ENCODE assay signal across 8 cellular contexts in the genomic region with DNA sequence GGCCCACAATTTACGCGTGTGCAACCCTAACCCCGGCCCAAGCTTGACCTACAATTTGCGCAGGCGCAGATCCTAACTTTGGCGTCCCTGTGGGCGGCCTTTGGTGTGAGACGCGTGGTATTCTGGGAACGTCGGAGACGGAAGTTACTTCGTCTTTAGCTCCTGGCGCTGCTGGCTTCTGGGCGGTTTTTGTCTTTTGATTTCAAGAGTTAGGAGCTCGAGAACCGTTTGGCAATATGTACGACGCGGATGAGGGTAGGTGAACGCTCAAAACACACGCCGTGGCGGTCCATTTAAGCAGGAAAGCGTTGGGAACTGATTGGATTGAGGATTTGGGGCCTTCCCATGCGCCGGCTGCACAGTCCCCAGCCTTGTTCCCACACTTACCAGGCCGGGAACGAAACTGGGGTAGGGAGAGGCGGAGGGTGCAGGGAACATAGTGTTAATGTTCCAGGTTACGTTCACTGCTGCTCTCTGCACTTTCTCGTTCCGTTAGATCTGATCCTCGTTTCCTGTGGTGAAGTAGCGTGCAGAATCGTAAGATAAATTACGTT. TPM values are rescaled to one million over a fixed set of nuclear protein-coding genes. Genes with fewer than 3 reads are reported as not detected.
DNase-seq lines count a peak whose midpoint lies in the region; ATAC-seq, FAIRE-seq and TF ChIP-seq lines count a peak whose summit lies in the region.

A gene (plus strand): TSS at position 147 of the 554 bp plus-strand sequence. CDS start 90 bp downstream, at position 237.

- H3K27me3 ChIP-seq in prostate gland (replicated peaks; ENCODE audit: insufficient read depth) = no peaks in the 10 kb centered on the region

- H3K27ac ChIP-seq in prostate gland (peak within 1 kb of the TSS; percentile 88 to 90), urinary bladder (ENCODE audit: low read depth) (peak within 1 kb of the TSS; percentile 82)

- H3K4me1 ChIP-seq in prostate gland (replicated peaks) = peaks cover 5% of the 10 kb centered on the region
- H3K4me1 ChIP-seq in urinary bladder (ENCODE audit: insufficient read depth) = no peaks in the 10 kb centered on the region

- peak; percentile 57 for DNase-seq in GM12892 (ENCODE audit: insufficient read length)
- peak; percentile 66 for DNase-seq in NCI-H1436 treated with DMSO at 0.1 percent for 48 hours (lab: John Stamatoyannopoulos, UW)
- peak; percentile 93 for DNase-seq in amniotic epithelial cell (ENCODE audit: low read depth)
- peak; percentile 97 for DNase-seq in left cardiac atrium
- DNase-seq in prostate gland (ENCODE audit: low spot score) = peak; percentile 89

- TF ChIP-seq POLR2A in GM12892 (IDR thresholded peaks at IDR 0.05; ENCODE audit: low read depth, low read length) = peak; percentile 92
- peak; percentile 57 for TF ChIP-seq POLR2A in prostate gland (IDR thresholded peaks at IDR 0.05)

- peak; percentile 57 for ATAC-seq in HG02840 (IDR thresholded peaks at IDR 0.05; ENCODE audit: low FRiP score, unreplicated experiment)
- ATAC-seq in left cardiac atrium = peak; percentile 87 to 89

- no peaks in the 10 kb centered on the region for H3K36me3 ChIP-seq in prostate gland
- no peaks in the 10 kb centered on the region for H3K36me3 ChIP-seq in urinary bladder (ENCODE audit: insufficient read depth)

- intact Hi-C loops in T-helper 1 cell treated with Interleukin-12 subunit alpha and Interleukin-12 subunit beta and Interleukin-4 antibody, amounts not matched to agents 30 ng/mL and 1 ng/mL, for 36 hours (cut with micrococcal nuclease) = loop anchor here (1.0 to 5.0 kb wide), 5 partner anchors 157 to 1632 kb away; a partner anchor contains a TSS
- intact Hi-C loops in left cardiac atrium (cut with DNase I) (no loop called here), prostate gland (cut with DNase I) (loop anchor here (5.0 kb wide), 1 partner anchor 72 kb away; a partner anchor contains a TSS)

- H3K9me3 ChIP-seq in prostate gland = no peaks in the 10 kb centered on the region

- under 1% methylated on average over 37 of the region's 37 CpGs for WGBS in prostate gland
- under 1% methylated on average over 37 of the region's 37 CpGs for WGBS in urinary bladder

- H3K4me3 ChIP-seq in prostate gland = peak within 1 kb of the TSS; percentile 78 to 79
- H3K4me3 ChIP-seq in urinary bladder (ENCODE audit: low read depth, low read length) = peak within 1 kb of the TSS; percentile 81

- TF ChIP-seq CTCF in prostate gland (IDR thresholded peaks at IDR 0.05) = peak in 1 of 4 experiments; percentile 18

- FAIRE-seq in GM12892 (lab: Jason Lieb, UNC) = peak; percentile 81

RNA-seq across cellular contexts. Expression of the gene that starts here (rescaled TPM):
- 64.4 TPM for polyA plus RNA-seq in GM12892 (2012; ENCODE audit: missing spikeins)
- total RNA-seq in T-helper 1 cell treated with Interleukin-12 subunit alpha and Interleukin-12 subunit beta and Interleukin-4 antibody, amounts not matched to agents 30 ng/mL and 1 ng/mL, for 36 hours = 113 and 118 TPM in 2 replicates
- 10 to 100 TPM; 67.0 to 78.4 TPM for total RNA-seq in left cardiac atrium
- 10 to 100 TPM; 74.0 to 76.1 TPM for total RNA-seq in prostate gland
- total RNA-seq in urinary bladder = 154 TPM
- polyA plus RNA-seq in urinary bladder = 46.7 TPM

Comparison
In these comparisons a context has a peak if more than half of its experiments do, and no peak if none do; other contexts are left out.
1. Peak in every context shown above with its lines: DNase-seq, ATAC-seq, H3K4me3 ChIP-seq and H3K27ac ChIP-seq.
2. intact Hi-C loops: an anchor here in T-helper 1 cell treated with Interleukin-12 subunit alpha and Interleukin-12 subunit beta and Interleukin-4 antibody, amounts not matched to agents 30 ng/mL and 1 ng/mL, for 36 hours (1.0 to 5.0 kb wide) and prostate gland (5.0 kb wide); none called in left cardiac atrium.